9 cellular contexts compared by ENCODE assay signal in the genomic region with DNA sequence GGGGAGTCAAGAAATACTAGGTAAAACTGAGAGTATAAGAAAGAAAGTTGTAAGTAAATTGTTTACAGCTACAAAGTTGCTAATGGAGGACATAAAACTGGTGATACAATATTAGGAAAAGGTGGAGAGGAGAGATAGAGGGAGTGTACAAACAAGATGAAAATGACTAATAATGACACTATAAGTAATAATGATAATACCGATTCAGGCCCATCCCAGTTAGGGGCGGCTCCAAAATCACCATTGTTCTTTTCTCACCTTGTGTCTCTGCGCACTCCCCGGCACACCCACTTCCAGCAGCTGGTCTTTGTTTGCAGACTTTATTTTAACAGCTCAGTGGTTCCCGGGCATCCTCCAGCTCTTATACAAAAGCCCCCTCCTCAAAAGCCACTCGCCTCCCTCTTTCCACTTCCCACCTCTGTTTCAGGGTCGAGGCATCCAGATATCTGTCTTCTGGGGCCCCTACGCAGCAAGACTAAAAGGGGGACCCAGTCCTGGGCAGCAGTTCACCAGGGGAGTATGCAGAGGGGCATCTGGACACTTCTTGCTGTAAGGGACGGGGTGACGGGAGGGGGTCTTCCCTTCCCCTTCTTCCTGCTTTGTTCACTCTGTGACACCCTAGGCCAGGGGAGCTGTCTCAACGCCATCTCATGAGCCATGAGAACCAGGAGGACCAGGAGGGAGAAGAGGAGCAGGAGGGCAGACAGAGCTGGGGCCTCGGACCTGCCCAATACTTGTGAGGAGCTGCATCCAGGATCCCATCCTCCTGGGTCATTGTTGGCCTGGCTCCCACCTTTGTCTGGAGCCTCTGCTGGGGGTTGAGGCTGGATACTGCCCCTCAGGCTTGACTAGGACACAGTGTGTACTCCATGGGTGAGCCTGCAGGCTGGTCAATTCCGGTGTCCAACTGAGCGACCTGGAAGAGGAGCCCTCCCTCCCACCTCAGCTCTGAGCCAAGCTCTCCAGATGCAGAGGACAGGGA. TPM values are rescaled to one million over a fixed set of nuclear protein-coding genes. Genes with fewer than 3 reads are reported as not detected.
A peak's percentile ranks its signal among the peaks of the same experiment; 100 is the strongest.
DNase-seq lines count a peak whose midpoint lies in the region; ATAC-seq and TF ChIP-seq lines count a peak whose summit lies in the region.
"Had no signal": no experiment of that assay in that cellular context is flagged by ENCODE, and none has a peak within 500 bp of the region (broad histone marks: within the 10 kb centered on the region; RNA-seq: fewer than 3 reads in every experiment).

No MANE protein-coding gene starts in this region.

- H3K4me3 Mint-ChIP-seq in stimulated activated naive CD8-positive, alpha-beta T cell treated with anti-CD3 and anti-CD28 coated beads, Interleukin-15, Interleukin-2, amounts not matched to agents 100 ng/mL and 50 ng/mL, for 24 hours: peak overlapping the region; percentile 94
- H3K4me3 Mint-ChIP-seq in chondrocyte (ENCODE audit: unreplicated experiment): peak overlapping the region; percentile 95
- peak overlapping the region; percentile 29 to 99 (median 98) for H3K4me3 Mint-ChIP-seq in naive thymus-derived CD4-positive, alpha-beta T cell

- H3K4me1 Mint-ChIP-seq in stimulated activated naive CD8-positive, alpha-beta T cell treated with anti-CD3 and anti-CD28 coated beads, Interleukin-15, Interleukin-2, amounts not matched to agents 100 ng/mL and 50 ng/mL, for 24 hours (ENCODE audit: low read depth): peaks cover 68% of the 10 kb centered on the region
- H3K4me1 Mint-ChIP-seq in chondrocyte (ENCODE audit: low read depth): peaks cover 65% of the 10 kb centered on the region
- H3K4me1 Mint-ChIP-seq in naive thymus-derived CD4-positive, alpha-beta T cell: peaks cover 50 to 70% (median 59%) of the 10 kb centered on the region in 7 donors

- no peak for TF ChIP-seq CTCF in chondrocyte (IDR thresholded peaks at IDR 0.05)

- POLR2A ChIA-PET in naive thymus-derived CD4-positive, alpha-beta T cell (lab: Charles Lee): interaction anchor here (0.6 kb wide), 1 partner anchor 926 kb away, joined by 3 read pairs; no protein-coding TSS in a partner anchor

- H3K36me3 ChIP-seq in naive thymus-derived CD4-positive, alpha-beta T cell (ENCODE audit: control insufficient read depth in 2 of 3, insufficient read depth in 3 of 3, low read length in 3 of 3): peaks cover 6 to 51% (median 13%) of the 10 kb centered on the region in 3 experiments

- no peaks in the 10 kb centered on the region for H3K27me3 ChIP-seq in naive thymus-derived CD4-positive, alpha-beta T cell (ENCODE audit: control insufficient read depth in 2 of 2, insufficient read depth in 2 of 2, low read length in 2 of 2)

- no peak overlapping the region for H3K4me3 ChIP-seq in naive thymus-derived CD4-positive, alpha-beta T cell (ENCODE audit: low read length)

- no peaks in the 10 kb centered on the region for H3K9me3 Mint-ChIP-seq in stimulated activated naive CD8-positive, alpha-beta T cell treated with anti-CD3 and anti-CD28 coated beads, Interleukin-15, Interleukin-2, amounts not matched to agents 100 ng/mL and 50 ng/mL, for 24 hours
- no peaks in the 10 kb centered on the region for H3K9me3 Mint-ChIP-seq in chondrocyte (ENCODE audit: low read depth)
- peaks cover 0 to 6% (median 2%) of the 10 kb centered on the region in 11 donors for H3K9me3 Mint-ChIP-seq in naive thymus-derived CD4-positive, alpha-beta T cell

- CTCF ChIA-PET in naive thymus-derived CD4-positive, alpha-beta T cell (lab: Charles Lee): interaction anchor here (0.6 to 0.9 kb wide), 3 partner anchors 11 to 625 kb away, joined by 3 to 4 read pairs (median 3); no protein-coding TSS in a partner anchor

- intact Hi-C loops in naive thymus-derived CD4-positive, alpha-beta T cell (cut with micrococcal nuclease): loop anchor here in 1 of 2 donors (5.0 kb wide), 1 partner anchor 146 kb away; no protein-coding TSS in a partner anchor

- in situ Hi-C loops in KBM-7 (cut with MboI; ENCODE audit: low pct_unique_long_range_greater_than_20kb, low sequenced_read_pairs): no loop called here

- peaks cover 23 to 33% of the 10 kb centered on the region in 2 donors for H3K4me1 ChIP-seq in naive thymus-derived CD4-positive, alpha-beta T cell (ENCODE audit: control insufficient read depth in 2 of 2, insufficient read depth in 2 of 2, low read length in 2 of 2)

- peaks cover 55% of the 10 kb centered on the region for H3K36me3 Mint-ChIP-seq in stimulated activated naive CD8-positive, alpha-beta T cell treated with anti-CD3 and anti-CD28 coated beads, Interleukin-15, Interleukin-2, amounts not matched to agents 100 ng/mL and 50 ng/mL, for 24 hours (ENCODE audit: low read depth)
- peaks cover 34% of the 10 kb centered on the region for H3K36me3 Mint-ChIP-seq in chondrocyte (ENCODE audit: low read depth)
- peaks cover 23 to 66% (median 47%) of the 10 kb centered on the region in 5 donors for H3K36me3 Mint-ChIP-seq in naive thymus-derived CD4-positive, alpha-beta T cell

- no peak overlapping the region for H3K27ac ChIP-seq in naive thymus-derived CD4-positive, alpha-beta T cell (ENCODE audit: low read depth, low read length)

- ATAC-seq in stimulated activated naive CD8-positive, alpha-beta T cell treated with anti-CD3 and anti-CD28 coated beads, Interleukin-15, Interleukin-2, amounts not matched to agents 100 U/mL and 50 U/mL, for 24 hours: no peak
- ATAC-seq in naive thymus-derived CD4-positive, alpha-beta T cell: no peak
- no peak for ATAC-seq in GM18868 (IDR thresholded peaks at IDR 0.05; ENCODE audit: unreplicated experiment)
- no peak for ATAC-seq in GM19397 (IDR thresholded peaks at IDR 0.05; ENCODE audit: unreplicated experiment)

- no peaks in the 10 kb centered on the region for H3K9me3 ChIP-seq in naive thymus-derived CD4-positive, alpha-beta T cell (ENCODE audit: control insufficient read depth in 2 of 3, low read length in 3 of 3)

- no peak overlapping the region for H3K27ac Mint-ChIP-seq in stimulated activated naive CD8-positive, alpha-beta T cell treated with anti-CD3 and anti-CD28 coated beads, Interleukin-15, Interleukin-2, amounts not matched to agents 100 ng/mL and 50 ng/mL, for 24 hours
- no peak overlapping the region for H3K27ac Mint-ChIP-seq in chondrocyte (ENCODE audit: unreplicated experiment)
- peak overlapping the region in 6 of 9 donors; percentile 21 to 59 (median 42) for H3K27ac Mint-ChIP-seq in naive thymus-derived CD4-positive, alpha-beta T cell

- no peaks in the 10 kb centered on the region for H3K27me3 Mint-ChIP-seq in stimulated activated naive CD8-positive, alpha-beta T cell treated with anti-CD3 and anti-CD28 coated beads, Interleukin-15, Interleukin-2, amounts not matched to agents 100 ng/mL and 50 ng/mL, for 24 hours
- H3K27me3 Mint-ChIP-seq in chondrocyte (ENCODE audit: low read depth): no peaks in the 10 kb centered on the region
- H3K27me3 Mint-ChIP-seq in naive thymus-derived CD4-positive, alpha-beta T cell: no peaks in the 10 kb centered on the region

- no peak for DNase-seq in stimulated activated naive CD8-positive, alpha-beta T cell treated with anti-CD3 and anti-CD28 coated beads, Interleukin-15, Interleukin-2, amounts not matched to agents 100 U/mL and 50 U/mL, for 24 hours
- no peak for DNase-seq in chondrocyte (ENCODE audit: low spot score)
- DNase-seq in naive thymus-derived CD4-positive, alpha-beta T cell: no peak
- no peak for DNase-seq in NCI-H524 treated with DMSO at 0.1 percent for 48 hours (lab: John Stamatoyannopoulos, UW)
- DNase-seq in KBM-7: no peak

RNA-seq across cellular contexts. Expression of a gene that starts 2.7 kb away (rescaled TPM):
- total RNA-seq in chondrocyte: 58.7 to 84.1 TPM (median 83.8 TPM) in 3 replicates
- total RNA-seq in naive thymus-derived CD4-positive, alpha-beta T cell: 100 to 1,000 TPM in 1 of 5 experiments, 10 to 100 TPM in 4; 30.1 to 133 (median 66.9) TPM
- 10 to 100 TPM; 13.4 to 14.9 TPM for polyA plus RNA-seq in naive thymus-derived CD4-positive, alpha-beta T cell

RNA-seq across cellular contexts. Expression of a gene that starts 16.3 kb away (rescaled TPM):
- total RNA-seq in chondrocyte: 16.7 to 38.4 TPM (median 16.9 TPM) in 3 replicates
- 10 to 100 TPM in 4 of 5 experiments, 1 to 10 TPM in 1; 8.6 to 91.1 (median 18.4) TPM for total RNA-seq in naive thymus-derived CD4-positive, alpha-beta T cell
- 10 to 100 TPM in 1 of 2 donors, 1 to 10 TPM in 1; 6.2 to 14.9 TPM for polyA plus RNA-seq in naive thymus-derived CD4-positive, alpha-beta T cell

RNA-seq across cellular contexts. Expression of a gene that starts 35.0 kb away (rescaled TPM):
- 0.12 TPM in 1 of 3 replicates, not detected in the others for total RNA-seq in chondrocyte
- total RNA-seq in naive thymus-derived CD4-positive, alpha-beta T cell: 1 to 10 TPM in 1 of 5 experiments, not detected in 4; 1.2 TPM
- polyA plus RNA-seq in naive thymus-derived CD4-positive, alpha-beta T cell: not detected
- total RNA-seq: HT-29 had no signal

Comparison
In these comparisons a context has a peak if more than half of its experiments do, and no peak if none do; other contexts are left out.
1. H3K27ac Mint-ChIP-seq: peak in naive thymus-derived CD4-positive, alpha-beta T cell (6 of 9); none in stimulated activated naive CD8-positive, alpha-beta T cell treated with anti-CD3 and anti-CD28 coated beads, Interleukin-15, Interleukin-2, amounts not matched to agents 100 ng/mL and 50 ng/mL, for 24 hours (single experiment) and chondrocyte (single experiment).
2. Peak in every context shown above with its lines, with median percentiles within 50 percentile points of each other: H3K4me3 Mint-ChIP-seq.